Comparison of ENCODE assay signal across 9 cellular contexts in the genomic region with DNA sequence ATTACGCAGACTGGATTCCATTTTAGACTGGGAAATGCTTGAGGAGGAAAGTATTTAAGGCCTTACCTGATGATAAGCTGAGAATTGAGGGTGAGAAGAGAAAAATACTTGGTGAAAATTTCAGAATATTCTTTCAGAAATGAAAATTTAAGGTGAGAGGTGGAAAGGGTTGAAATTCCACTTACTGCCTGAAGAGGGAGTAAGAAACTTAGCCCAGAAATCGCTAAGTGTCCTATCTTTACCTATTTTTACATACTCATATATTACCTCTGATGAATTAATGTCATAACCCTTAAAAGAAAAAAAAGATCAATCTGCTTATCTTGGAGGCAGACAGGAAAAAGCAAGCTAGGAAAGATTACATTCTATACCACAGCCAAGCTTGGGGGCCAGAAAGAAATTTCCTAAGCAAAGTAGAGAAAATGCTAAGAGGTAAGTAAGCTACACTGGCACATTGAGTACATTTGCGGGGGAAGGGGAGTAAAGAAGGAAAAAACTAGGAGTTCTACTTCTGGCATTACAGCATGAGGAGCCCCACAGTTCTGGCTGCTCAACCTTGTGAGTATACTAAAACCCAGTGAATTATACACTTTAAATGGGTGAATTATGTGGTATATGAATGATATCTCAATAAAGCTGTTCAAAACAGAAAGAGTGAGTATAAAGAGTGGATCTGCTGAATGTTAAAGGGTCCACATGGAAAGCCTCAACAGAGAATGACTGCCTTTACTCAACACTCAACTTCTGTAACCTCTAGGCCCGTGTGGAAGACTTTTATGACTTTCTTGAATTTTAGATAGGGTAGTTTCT. TPM values are rescaled to one million over a fixed set of nuclear protein-coding genes. Genes with fewer than 3 reads are reported as not detected.
DNase-seq lines count a peak whose midpoint lies in the region; ATAC-seq, FAIRE-seq and TF ChIP-seq lines count a peak whose summit lies in the region.
"Had no signal": no experiment of that assay in that cellular context is flagged by ENCODE, and none has a peak within 500 bp of the region (broad histone marks: within the 10 kb centered on the region; RNA-seq: fewer than 3 reads in every experiment).

No MANE protein-coding gene starts in this region.

- no peak overlapping the region for H3K9ac ChIP-seq in neural cell (ENCODE audit: low read length)

- TF ChIP-seq CTCF in D721Med (IDR thresholded peaks at IDR 0.05; ENCODE audit: insufficient read depth, missing control alignments) (peak; percentile 68), LNCaP clone FGC (IDR thresholded peaks at IDR 0.05; ENCODE audit: control insufficient read depth, extremely low read depth, insufficient read depth) (peak; percentile 65), neural cell (IDR thresholded peaks at IDR 0.05; ENCODE audit: poor library complexity, severe bottlenecking) (peak; percentile 78)

- no peaks in the 10 kb centered on the region for H3K27me3 ChIP-seq in neural cell (ENCODE audit: insufficient read depth, low read depth, low read length)

- no peak for FAIRE-seq in D721Med (lab: Jason Lieb, UNC)

- TF ChIP-seq EP300 in neural cell (conservative IDR thresholded peaks at IDR 0.05; ENCODE audit: poor library complexity, severe bottlenecking), result no peak

- no peak overlapping the region for H3K4me3 ChIP-seq in LNCaP clone FGC (ENCODE audit: low read depth, low read length)
- H3K4me3 ChIP-seq in neural cell (ENCODE audit: low read length), result no peak overlapping the region

- TF ChIP-seq RAD21 in neural cell (conservative IDR thresholded peaks at IDR 0.05), result peak; percentile 78

- no peak overlapping the region for H2AFZ ChIP-seq in neural cell (ENCODE audit: low read depth, low read length)

- H3F3A ChIP-seq in neural cell (ENCODE audit: insufficient read depth, low read length, poor library complexity, severe bottlenecking), result no peaks in the 10 kb centered on the region

- no peak overlapping the region for H3K4me2 ChIP-seq in neural cell (ENCODE audit: low read length)

- no peak overlapping the region for H3K27ac ChIP-seq in neural cell (ENCODE audit: low read length)

- H3K9me3 ChIP-seq in neural cell (ENCODE audit: low read length), result no peaks in the 10 kb centered on the region

- H3K36me3 ChIP-seq in neural cell (ENCODE audit: insufficient read depth, low read length), result peaks cover 14% of the 10 kb centered on the region

- H4K20me1 ChIP-seq in neural cell (ENCODE audit: insufficient read depth), result no peaks in the 10 kb centered on the region

- no peaks in the 10 kb centered on the region for H3K9me2 ChIP-seq in neural cell (ENCODE audit: insufficient read depth, low read length)

- DNase-seq in D721Med (ENCODE audit: insufficient read length, low spot score) (no peak), LNCaP clone FGC (ENCODE audit: low read depth) (no peak), cerebellar cortex (ENCODE audit: low spot score) (peak; percentile 25), NCI-H524 treated with DMSO at 0.1 percent for 48 hours (lab: John Stamatoyannopoulos, UW) (no peak), anterior cingulate cortex (lab: John Stamatoyannopoulos, UW) (no peak)
- DNase-seq in stimulated activated CD4-positive, alpha-beta T cell treated with anti-CD3 and anti-CD28 coated beads, Interleukin-1b, Interleukin-23, amount 100 ng/mL, for 48 hours, result no peak
- DNase-seq: T-cell had no signal

- peak; percentile 81 for ATAC-seq in GM19395 (IDR thresholded peaks at IDR 0.05; ENCODE audit: unreplicated experiment)

- H3K79me2 ChIP-seq in neural cell (replicated peaks; ENCODE audit: insufficient read depth, low read length), result no peaks in the 10 kb centered on the region

TF ChIP-seq in neural cell, 6 proteins besides CTCF, POLR2A, EP300 and RAD21:
- no peak for TF ChIP-seq TAF1 (IDR thresholded peaks at IDR 0.05; ENCODE audit: low read depth)
- TF ChIP-seq SMC3 (conservative IDR thresholded peaks at IDR 0.05; ENCODE audit: poor library complexity), result peak; percentile 76

RNA-seq across cellular contexts. Expression of gene SMC6, which starts 33.8 kb away (rescaled TPM):
- polyA plus RNA-seq in neural cell, result 17.4 and 20.1 TPM in 2 replicates
- polyA minus RNA-seq in neural cell, result 34.8 and 45.0 TPM in 2 replicates

RNA-seq across cellular contexts. Expression of gene GEN1, which starts 34.2 kb away (rescaled TPM):
- polyA plus RNA-seq in neural cell, result 9.3 and 9.4 TPM in 2 replicates
- 13.2 and 17.8 TPM in 2 replicates for polyA minus RNA-seq in neural cell
